Comparison of ENCODE assay signal across 8 cellular contexts in the genomic region with DNA sequence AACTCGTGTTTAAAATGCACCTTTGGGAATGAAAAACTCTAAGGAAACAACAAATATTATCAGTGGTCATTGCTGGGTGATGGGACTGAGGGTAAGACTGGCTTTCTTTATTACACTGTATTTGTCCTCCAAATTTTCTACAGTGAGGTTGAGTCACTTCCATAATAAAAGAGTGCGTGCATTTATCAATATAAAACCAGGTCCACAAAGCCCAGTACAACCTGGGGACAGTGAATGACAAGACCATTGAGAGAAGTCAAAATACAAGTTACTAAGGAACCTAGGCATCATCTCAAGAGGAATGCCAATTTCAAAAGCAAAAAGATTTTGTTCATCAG.
DNase-seq lines count a peak whose midpoint lies in the region; ATAC-seq and TF ChIP-seq lines count a peak whose summit lies in the region.

No MANE protein-coding gene starts in this region.

- 15% methylated on average over 2 of the region's 2 CpGs for WGBS in SK-N-SH (ENCODE audit: low lambda C conversion rate)
- WGBS in smooth muscle cell (ENCODE audit: low lambda C conversion rate), result 21% methylated on average over 2 of the region's 2 CpGs

- no peaks in the 10 kb centered on the region for H3K9me2 ChIP-seq in SK-N-SH

- H2AFZ ChIP-seq in SK-N-SH (ENCODE audit: low read depth) (peak overlapping the region; percentile 91), smooth muscle cell (ENCODE audit: low read depth) (peak overlapping the region; percentile 80)

- H3F3A ChIP-seq in SK-N-SH (replicated peaks; ENCODE audit: insufficient read depth) (no peaks in the 10 kb centered on the region), smooth muscle cell (ENCODE audit: low read depth) (no peaks in the 10 kb centered on the region)

- H3K27me3 ChIP-seq in SK-N-SH (ENCODE audit: insufficient read depth), result no peaks in the 10 kb centered on the region
- no peaks in the 10 kb centered on the region for H3K27me3 ChIP-seq in SJCRH30
- no peaks in the 10 kb centered on the region for H3K27me3 ChIP-seq in smooth muscle cell (ENCODE audit: low read depth)

- H4K20me1 ChIP-seq in SK-N-SH (ENCODE audit: insufficient read depth) (no peaks in the 10 kb centered on the region), smooth muscle cell (ENCODE audit: low read depth) (no peaks in the 10 kb centered on the region)

- POLR2A ChIA-PET in SK-N-SH (lab: Yijun Ruan, JAX), result no interaction called here

- H3K9ac ChIP-seq in SK-N-SH (no peak overlapping the region), smooth muscle cell (ENCODE audit: low read depth) (no peak overlapping the region)

- no peak for ATAC-seq in SK-N-SH treated with all-trans-retinoic acid at 6 μM for 48 hours
- ATAC-seq in HG03039 (IDR thresholded peaks at IDR 0.05; ENCODE audit: unreplicated experiment), result no peak

- H3K36me3 ChIP-seq in SK-N-SH (replicated peaks in 1 of 2; ENCODE audit: control insufficient read depth in 1 of 2, insufficient read depth in 2 of 2, low read length in 1 of 2) (no peaks in the 10 kb centered on the region), SJCRH30 (no peaks in the 10 kb centered on the region), smooth muscle cell (ENCODE audit: low read depth) (no peaks in the 10 kb centered on the region)

- TF ChIP-seq RAD21 in SK-N-SH (IDR thresholded peaks at IDR 0.05; ENCODE audit: low read length), result no peak

- H3K4me2 ChIP-seq in SK-N-SH (peak overlapping the region; percentile 72), smooth muscle cell (peak overlapping the region; percentile 80)

- no peak overlapping the region; a peak in 1 of 4 replicates for H3K27ac ChIP-seq in SK-N-SH (ENCODE audit: low read depth in 2 of 2, low read length in 1 of 2)
- no peak overlapping the region; the same call in 1 of the 2 replicates for H3K27ac ChIP-seq in SJCRH30
- no peak overlapping the region for H3K27ac ChIP-seq in smooth muscle cell (ENCODE audit: low read depth)

- TF ChIP-seq CTCF in SK-N-SH (IDR thresholded peaks at IDR 0.05) (no peak), fibroblast of villous mesenchyme (IDR thresholded peaks at IDR 0.05; ENCODE audit: insufficient read depth, low read depth, low read length) (no peak), smooth muscle cell (IDR thresholded peaks at IDR 0.05; ENCODE audit: borderline replicate concordance, insufficient read depth, poor library complexity, severe bottlenecking) (no peak)

- no peak for DNase-seq in SK-N-SH
- DNase-seq in SJCRH30, result no peak
- DNase-seq in fibroblast of villous mesenchyme (ENCODE audit: low read depth), result no peak
- DNase-seq in smooth muscle cell (lab: John Stamatoyannopoulos, UW; ENCODE audit: unreplicated experiment), result no peak
- no peak for DNase-seq in OCI-M2 (lab: John Stamatoyannopoulos, UW; ENCODE audit: unreplicated experiment)
- DNase-seq in Kasumi-1 (lab: John Stamatoyannopoulos, UW), result no peak

- H3K4me3 ChIP-seq in SK-N-SH (ENCODE audit: low read depth in 2 of 2, low read length in 1 of 2) (peak overlapping the region; percentile 74 to 83), SJCRH30 (peak overlapping the region; percentile 72), fibroblast of villous mesenchyme (ENCODE audit: low read depth, low read length) (peak overlapping the region; percentile 74), smooth muscle cell (peak overlapping the region; percentile 87)

- TF ChIP-seq EP300 in SK-N-SH (IDR thresholded peaks at IDR 0.05; ENCODE audit: borderline replicate concordance in 1 of 2, low read depth in 1 of 2, low read length in 1 of 2), result no peak

- H3K4me1 ChIP-seq in SK-N-SH (ENCODE audit: control insufficient read depth in 1 of 2, insufficient read depth in 2 of 2, low read depth in 1 of 2, low read length in 1 of 2) (peaks cover 0 to 8% of the 10 kb centered on the region in 2 experiments; a peak in 2 of 4 replicates), SJCRH30 (no peaks in the 10 kb centered on the region), smooth muscle cell (ENCODE audit: low read depth) (no peaks in the 10 kb centered on the region)

- CTCF ChIA-PET in SK-N-SH (lab: Yijun Ruan, JAX), result interaction anchor here (0.6 to 1.7 kb wide), 12 partner anchors 11 to 776 kb away, joined by 3 to 14 read pairs (median 4); no protein-coding TSS in a partner anchor

- H3K9me3 ChIP-seq in SK-N-SH (no peaks in the 10 kb centered on the region), SJCRH30 (replicated peaks) (no peaks in the 10 kb centered on the region), smooth muscle cell (replicated peaks; ENCODE audit: low read depth) (no peaks in the 10 kb centered on the region)

- H3K79me2 ChIP-seq in SK-N-SH (ENCODE audit: insufficient read depth) (no peaks in the 10 kb centered on the region), smooth muscle cell (ENCODE audit: low read depth) (no peaks in the 10 kb centered on the region)

TF ChIP-seq in SK-N-SH, 30 proteins besides CTCF, POLR2A, EP300 and RAD21:
- TF ChIP-seq JUND (IDR thresholded peaks at IDR 0.05) (no peak), FOSL2 (IDR thresholded peaks at IDR 0.05; ENCODE audit: borderline replicate concordance, low read depth) (no peak), POLR2AphosphoS5 (IDR thresholded peaks at IDR 0.05; ENCODE audit: low read depth, low read length) (no peak), MEF2A (IDR thresholded peaks at IDR 0.05; ENCODE audit: borderline replicate concordance, low read depth) (no peak), EZH2phosphoT487 (IDR thresholded peaks at IDR 0.05; ENCODE audit: borderline replicate concordance, low read depth) (no peak), RFX5 (IDR thresholded peaks at IDR 0.05; ENCODE audit: low read length) (no peak)
- TF ChIP-seq, protein P1, sequence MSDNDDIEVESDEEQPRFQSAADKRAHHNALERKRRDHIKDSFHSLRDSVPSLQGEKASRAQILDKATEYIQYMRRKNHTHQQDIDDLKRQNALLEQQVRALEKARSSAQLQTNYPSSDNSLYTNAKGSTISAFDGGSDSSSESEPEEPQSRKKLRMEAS (IDR thresholded peaks at IDR 0.05; ENCODE audit: low read depth), result no peak
- TF ChIP-seq, protein P2, sequence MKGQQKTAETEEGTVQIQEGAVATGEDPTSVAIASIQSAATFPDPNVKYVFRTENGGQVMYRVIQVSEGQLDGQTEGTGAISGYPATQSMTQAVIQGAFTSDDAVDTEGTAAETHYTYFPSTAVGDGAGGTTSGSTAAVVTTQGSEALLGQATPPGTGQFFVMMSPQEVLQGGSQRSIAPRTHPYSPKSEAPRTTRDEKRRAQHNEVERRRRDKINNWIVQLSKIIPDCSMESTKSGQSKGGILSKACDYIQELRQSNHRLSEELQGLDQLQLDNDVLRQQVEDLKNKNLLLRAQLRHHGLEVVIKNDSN (IDR thresholded peaks at IDR 0.05; ENCODE audit: borderline replicate concordance, low read depth), result no peak

TF ChIP-seq in SK-N-SH treated with all-trans-retinoic acid at 6 μM for 48 hours, 23 proteins besides CTCF, POLR2A, EP300 and RAD21:
- TF ChIP-seq ESRRG (CRISPR knock-in tag; IDR thresholded peaks at IDR 0.05) (no peak), ZFP3 (CRISPR knock-in tag; IDR thresholded peaks at IDR 0.05) (no peak), OSR1 (CRISPR knock-in tag; IDR thresholded peaks at IDR 0.05) (no peak), ZFP30 (CRISPR knock-in tag; IDR thresholded peaks at IDR 0.05) (no peak), ZNF565 (CRISPR knock-in tag; conservative IDR thresholded peaks at IDR 0.05; ENCODE audit: low read depth) (no peak), TCF4 (CRISPR knock-in tag; IDR thresholded peaks at IDR 0.05; ENCODE audit: borderline replicate concordance) (no peak)
